2 cellular contexts compared by ENCODE assay signal in genomic region chr13:48414501-48414900, GRCh38.
TF ChIP-seq lines count a peak whose summit lies in the region.

No MANE protein-coding gene starts in this region.

TF ChIP-seq in A549, 52 proteins besides CTCF, POLR2A, EP300 and RAD21 (continued from another document):
- TF ChIP-seq NFE2L2 (conservative IDR thresholded peaks at IDR 0.05; ENCODE audit: low read length) (no peak), MAFK (IDR thresholded peaks at IDR 0.05; ENCODE audit: partially characterized antibody) (peak; percentile 65), MAZ (IDR thresholded peaks at IDR 0.05; ENCODE audit: borderline replicate concordance, low read depth, low read length) (no peak)

TF ChIP-seq in K562, 482 proteins besides CTCF, POLR2A, EP300 and RAD21 (continued from another document):
- TF ChIP-seq, protein P1, sequence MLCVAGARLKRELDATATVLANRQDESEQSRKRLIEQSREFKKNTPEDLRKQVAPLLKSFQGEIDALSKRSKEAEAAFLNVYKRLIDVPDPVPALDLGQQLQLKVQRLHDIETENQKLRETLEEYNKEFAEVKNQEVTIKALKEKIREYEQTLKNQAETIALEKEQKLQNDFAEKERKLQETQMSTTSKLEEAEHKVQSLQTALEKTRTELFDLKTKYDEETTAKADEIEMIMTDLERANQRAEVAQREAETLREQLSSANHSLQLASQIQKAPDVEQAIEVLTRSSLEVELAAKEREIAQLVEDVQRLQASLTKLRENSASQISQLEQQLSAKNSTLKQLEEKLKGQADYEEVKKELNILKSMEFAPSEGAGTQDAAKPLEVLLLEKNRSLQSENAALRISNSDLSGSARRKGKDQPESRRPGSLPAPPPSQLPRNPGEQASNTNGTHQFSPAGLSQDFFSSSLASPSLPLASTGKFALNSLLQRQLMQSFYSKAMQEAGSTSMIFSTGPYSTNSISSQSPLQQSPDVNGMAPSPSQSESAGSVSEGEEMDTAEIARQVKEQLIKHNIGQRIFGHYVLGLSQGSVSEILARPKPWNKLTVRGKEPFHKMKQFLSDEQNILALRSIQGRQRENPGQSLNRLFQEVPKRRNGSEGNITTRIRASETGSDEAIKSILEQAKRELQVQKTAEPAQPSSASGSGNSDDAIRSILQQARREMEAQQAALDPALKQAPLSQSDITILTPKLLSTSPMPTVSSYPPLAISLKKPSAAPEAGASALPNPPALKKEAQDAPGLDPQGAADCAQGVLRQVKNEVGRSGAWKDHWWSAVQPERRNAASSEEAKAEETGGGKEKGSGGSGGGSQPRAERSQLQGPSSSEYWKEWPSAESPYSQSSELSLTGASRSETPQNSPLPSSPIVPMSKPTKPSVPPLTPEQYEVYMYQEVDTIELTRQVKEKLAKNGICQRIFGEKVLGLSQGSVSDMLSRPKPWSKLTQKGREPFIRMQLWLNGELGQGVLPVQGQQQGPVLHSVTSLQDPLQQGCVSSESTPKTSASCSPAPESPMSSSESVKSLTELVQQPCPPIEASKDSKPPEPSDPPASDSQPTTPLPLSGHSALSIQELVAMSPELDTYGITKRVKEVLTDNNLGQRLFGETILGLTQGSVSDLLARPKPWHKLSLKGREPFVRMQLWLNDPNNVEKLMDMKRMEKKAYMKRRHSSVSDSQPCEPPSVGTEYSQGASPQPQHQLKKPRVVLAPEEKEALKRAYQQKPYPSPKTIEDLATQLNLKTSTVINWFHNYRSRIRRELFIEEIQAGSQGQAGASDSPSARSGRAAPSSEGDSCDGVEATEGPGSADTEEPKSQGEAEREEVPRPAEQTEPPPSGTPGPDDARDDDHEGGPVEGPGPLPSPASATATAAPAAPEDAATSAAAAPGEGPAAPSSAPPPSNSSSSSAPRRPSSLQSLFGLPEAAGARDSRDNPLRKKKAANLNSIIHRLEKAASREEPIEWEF (CRISPR knock-in tag; IDR thresholded peaks at IDR 0.05): no peak
